1 cellular context compared by ENCODE assay signal in genomic region chr10:91154842-91155241, GRCh38.
TF ChIP-seq lines count a peak whose summit lies in the region.

No MANE protein-coding gene starts in this region.

TF ChIP-seq in A549, 52 proteins besides CTCF, POLR2A, EP300 and RAD21 (continued from another document):
- TF ChIP-seq GATA3 (IDR thresholded peaks at IDR 0.05; ENCODE audit: borderline replicate concordance) (no peak), TP53 (CRISPR knock-in tag; IDR thresholded peaks at IDR 0.05) (no peak), HOXB13 (CRISPR knock-in tag; IDR thresholded peaks at IDR 0.05; ENCODE audit: low read depth) (no peak), NR3C1 (IDR thresholded peaks at IDR 0.05) (no peak), NPAS2 (CRISPR knock-in tag; IDR thresholded peaks at IDR 0.05; ENCODE audit: borderline replicate concordance) (no peak), CBX2 (IDR thresholded peaks at IDR 0.05; ENCODE audit: borderline replicate concordance, low read depth) (no peak), SREBF2 (IDR thresholded peaks at IDR 0.05) (no peak)
